ENCODE assay signal across 15 cellular contexts in the genomic region with DNA sequence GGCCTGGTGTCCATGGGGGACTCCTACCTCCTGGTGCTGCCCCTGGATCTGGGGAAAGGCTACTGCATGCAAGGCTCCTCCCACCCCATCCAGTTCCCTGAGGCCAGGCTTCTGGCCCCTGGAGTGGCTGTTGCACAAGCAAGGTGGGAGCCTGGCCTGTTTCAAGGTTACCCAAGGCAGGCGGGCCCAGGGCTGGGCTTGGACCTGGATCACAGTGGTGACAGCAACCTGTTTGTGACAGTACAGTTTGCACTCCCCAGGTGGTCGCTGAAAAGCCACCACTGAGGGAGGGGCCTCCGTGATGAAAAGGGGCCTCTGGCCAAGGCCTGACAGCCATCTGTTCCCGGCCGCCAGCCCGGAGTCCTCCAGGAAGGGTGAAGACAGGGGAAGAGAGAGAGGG. TPM values are rescaled to one million over a fixed set of nuclear protein-coding genes. Genes with fewer than 3 reads are reported as not detected.
"Had no signal": no experiment of that assay in that cellular context is flagged by ENCODE, and none has a peak within 500 bp of the region (broad histone marks: within the 10 kb centered on the region; RNA-seq: fewer than 3 reads in every experiment).

No MANE protein-coding gene starts in this region.

- ATAC-seq: activated T-cell treated with anti-CD3 and anti-CD28 coated beads, Interleukin-2, amount 50 U/mL, for 4 hours; stimulated activated naive CD8-positive, alpha-beta T cell treated with anti-CD3 and anti-CD28 coated beads, Interleukin-15, Interleukin-2, amounts not matched to agents 100 U/mL and 50 U/mL, for 24 hours had no signal

- H3K4me1 Mint-ChIP-seq: activated CD4-positive, alpha-beta T cell treated with anti-CD3 and anti-CD28 coated beads, Interleukin-2, amount 10 ng/mL, durations not matched to agents 7 days and 5 days; activated naive CD4-positive, alpha-beta T cell treated with anti-CD3 and anti-CD28 coated beads, Interleukin-2, amount 10 ng/mL, durations not matched to agents 7 days and 5 days had no signal

- DNase-seq: activated CD4-positive, alpha-beta T cell treated with anti-CD3 and anti-CD28 coated beads, Interleukin-2, amount 10 ng/mL, durations not matched to agents 7 days and 5 days; activated CD8-positive, alpha-beta memory T cell treated with anti-CD3 and anti-CD28 coated beads, Interleukin-2, amount 50 U/mL, for 4 hours; activated naive CD4-positive, alpha-beta T cell treated with anti-CD3 and anti-CD28 coated beads, Interleukin-2, amount 10 ng/mL, durations not matched to agents 7 days and 5 days; activated T-cell treated with anti-CD3 and anti-CD28 coated beads, Interleukin-2, amount 50 U/mL, for 4 hours; dermis blood vessel endothelial cell; effector memory CD4-positive, alpha-beta T cell; esophagus squamous epithelium; nephron progenitor cell; occipital lobe; stimulated activated naive CD8-positive, alpha-beta T cell treated with anti-CD3 and anti-CD28 coated beads, Interleukin-15, Interleukin-2, amounts not matched to agents 100 U/mL and 50 U/mL, for 24 hours; T-helper 1 cell; T-helper 9 cell; uterus had no signal

- H3K27me3 ChIP-seq: esophagus squamous epithelium, tibial nerve, uterus had no signal

- H3K4me3 Mint-ChIP-seq: activated CD4-positive, alpha-beta T cell treated with anti-CD3 and anti-CD28 coated beads, Interleukin-2, amount 10 ng/mL, durations not matched to agents 7 days and 5 days; activated naive CD4-positive, alpha-beta T cell treated with anti-CD3 and anti-CD28 coated beads, Interleukin-2, amount 10 ng/mL, durations not matched to agents 7 days and 5 days; activated T-cell treated with anti-CD3 and anti-CD28 coated beads, Interleukin-2, amount 50 U/mL, for 4 hours; nephron progenitor cell had no signal

- H3K27ac ChIP-seq: esophagus squamous epithelium, tibial nerve, uterus had no signal

- H3K27ac Mint-ChIP-seq: activated CD4-positive, alpha-beta T cell treated with anti-CD3 and anti-CD28 coated beads, Interleukin-2, amount 10 ng/mL, durations not matched to agents 7 days and 5 days; activated naive CD4-positive, alpha-beta T cell treated with anti-CD3 and anti-CD28 coated beads, Interleukin-2, amount 10 ng/mL, durations not matched to agents 7 days and 5 days; nephron progenitor cell had no signal

- H3K27me3 Mint-ChIP-seq: activated CD4-positive, alpha-beta T cell treated with anti-CD3 and anti-CD28 coated beads, Interleukin-2, amount 10 ng/mL, durations not matched to agents 7 days and 5 days had no signal

- H3K4me1 ChIP-seq: esophagus squamous epithelium, tibial nerve, uterus had no signal

- H3K36me3 ChIP-seq: esophagus squamous epithelium, tibial nerve, uterus had no signal

- H3K4me3 ChIP-seq: esophagus squamous epithelium, tibial nerve, uterus had no signal

- H3K9me3 Mint-ChIP-seq: activated CD4-positive, alpha-beta T cell treated with anti-CD3 and anti-CD28 coated beads, Interleukin-2, amount 10 ng/mL, durations not matched to agents 7 days and 5 days; activated naive CD4-positive, alpha-beta T cell treated with anti-CD3 and anti-CD28 coated beads, Interleukin-2, amount 10 ng/mL, durations not matched to agents 7 days and 5 days; nephron progenitor cell had no signal

- H3K9me3 ChIP-seq: esophagus squamous epithelium, tibial nerve, uterus had no signal

- H3K36me3 Mint-ChIP-seq: activated naive CD4-positive, alpha-beta T cell treated with anti-CD3 and anti-CD28 coated beads, Interleukin-2, amount 10 ng/mL, durations not matched to agents 7 days and 5 days had no signal

RNA-seq across cellular contexts. Expression of a gene that starts 14.4 kb away (rescaled TPM):
- total RNA-seq: activated CD4-positive, alpha-beta T cell treated with anti-CD3 and anti-CD28 coated beads, Interleukin-2, amount 10 ng/mL, durations not matched to agents 7 days and 5 days; activated T-cell treated with anti-CD3 and anti-CD28 coated beads, Interleukin-2, amount 50 U/mL, for 4 hours; dermis blood vessel endothelial cell; lung microvascular endothelial cell had no signal
